Comparison of ENCODE assay signal across 20 cellular contexts in genomic region chr6:107235521-107235920, GRCh38.
DNase-seq lines count a peak whose midpoint lies in the region; TF ChIP-seq lines count a peak whose summit lies in the region.
"Had no signal": no experiment of that assay in that cellular context is flagged by ENCODE, and none has a peak within 500 bp of the region (broad histone marks: within the 10 kb centered on the region; RNA-seq: fewer than 3 reads in every experiment).

No MANE protein-coding gene starts in this region.

- no peaks in the 10 kb centered on the region for H3K9me3 Mint-ChIP-seq in endothelial cell (ENCODE audit: unreplicated experiment)

- TF ChIP-seq CTCF in endothelial cell (IDR thresholded peaks at IDR 0.05; ENCODE audit: unreplicated experiment): no peak

- H3K4me3 Mint-ChIP-seq in endothelial cell (ENCODE audit: unreplicated experiment): no peak overlapping the region
- H3K4me3 Mint-ChIP-seq: central memory CD8-positive, alpha-beta T cell; neural crest cell; stimulated activated naive CD8-positive, alpha-beta T cell treated with anti-CD3 and anti-CD28 coated beads, Interleukin-15, Interleukin-2, amounts not matched to agents 100 ng/mL and 50 ng/mL, for 24 hours had no signal

- DNase-seq in GM04503 (ENCODE audit: low read depth) (peak; percentile 3), MV-4-11 (lab: John Stamatoyannopoulos, UW) (peak; percentile 48), dermis microvascular lymphatic vessel endothelial cell (ENCODE audit: low read depth in 2 of 2) (peak; percentile 6 to 44), left kidney (ENCODE audit: low read depth, low spot score) (peak; percentile 41), NCI-H2081 (lab: John Stamatoyannopoulos, UW) (no peak), NCI-H748 (lab: John Stamatoyannopoulos, UW; ENCODE audit: unreplicated experiment) (no peak), endothelial cell (ENCODE audit: low spot score) (no peak), superior temporal gyrus (ENCODE audit: extremely low spot score) (no peak)
- DNase-seq: activated CD4-positive, alpha-beta T cell treated with anti-CD3 and anti-CD28 coated beads for 48 hours; H7; islet precursor cell; lower lobe of right lung; NCI-H1436; NCI-H2107; NCI-H526 treated with DMSO at 0.1 percent for 48 hours; T-helper 2 cell had no signal

- H3K36me3 Mint-ChIP-seq in endothelial cell (ENCODE audit: low read depth, unreplicated experiment): no peaks in the 10 kb centered on the region

- peaks cover 10% of the 10 kb centered on the region for H3K4me1 Mint-ChIP-seq in endothelial cell (ENCODE audit: unreplicated experiment)
- H3K4me1 Mint-ChIP-seq: central memory CD8-positive, alpha-beta T cell had no signal

- no peak overlapping the region for H3K27ac Mint-ChIP-seq in endothelial cell (ENCODE audit: unreplicated experiment)
- H3K27ac Mint-ChIP-seq: activated naive CD4-positive, alpha-beta T cell treated with anti-CD3 and anti-CD28 coated beads, Interleukin-2, amount 50 U/mL, for 72 hours; stimulated activated naive CD8-positive, alpha-beta T cell treated with anti-CD3 and anti-CD28 coated beads, Interleukin-15, Interleukin-2, amounts not matched to agents 100 ng/mL and 50 ng/mL, for 24 hours had no signal

- no peaks in the 10 kb centered on the region for H3K27me3 Mint-ChIP-seq in endothelial cell (ENCODE audit: unreplicated experiment)
- H3K27me3 Mint-ChIP-seq: central memory CD8-positive, alpha-beta T cell; stimulated activated naive CD8-positive, alpha-beta T cell treated with anti-CD3 and anti-CD28 coated beads, Interleukin-15, Interleukin-2, amounts not matched to agents 100 ng/mL and 50 ng/mL, for 24 hours had no signal

Comparison
In these comparisons a context has a peak if more than half of its experiments do, and no peak if none do; other contexts are left out.
1. DNase-seq: peak in GM04503 (single experiment), MV-4-11 (single experiment), dermis microvascular lymphatic vessel endothelial cell (2 of 2) and left kidney (single experiment); none in NCI-H2081 (0 of 2), NCI-H748 (single experiment), endothelial cell (single experiment) and superior temporal gyrus (single experiment).